1 cellular context compared by ENCODE assay signal in the genomic region with DNA sequence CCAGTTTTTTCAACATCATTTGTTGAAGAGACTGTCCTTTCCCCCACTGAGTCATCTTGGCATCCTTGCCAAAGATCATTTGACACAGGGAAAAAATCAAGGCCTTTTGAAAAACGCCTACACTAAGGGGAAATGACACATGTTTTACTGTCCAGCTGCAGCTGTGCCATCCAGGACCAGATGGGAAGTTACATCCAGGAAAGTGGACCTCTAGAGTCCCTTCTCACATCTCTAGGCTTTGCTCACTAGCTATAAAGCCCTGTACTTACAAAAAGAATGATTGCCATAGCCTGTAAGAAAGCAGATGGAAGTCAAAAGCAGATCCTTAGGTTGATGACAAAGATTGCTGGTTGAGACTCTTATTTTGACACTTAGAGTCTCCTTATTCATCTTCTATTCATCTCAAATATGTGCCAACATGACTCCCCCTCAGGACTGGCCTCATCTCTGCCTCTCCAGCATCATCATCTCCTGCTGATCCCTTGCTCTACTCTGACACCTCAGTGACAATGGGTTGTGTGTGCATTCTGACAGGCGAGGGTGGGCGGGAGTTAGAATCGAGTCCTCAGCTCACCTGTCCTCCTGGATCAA.
TF ChIP-seq lines count a peak whose summit lies in the region.

No MANE protein-coding gene starts in this region.

TF ChIP-seq in IMR-90, 13 proteins besides CTCF, POLR2A, EP300 and RAD21:
- TF ChIP-seq NFE2L2 (IDR thresholded peaks at IDR 0.05; ENCODE audit: low read depth, low read length) (no peak), MAFK (IDR thresholded peaks at IDR 0.05; ENCODE audit: low read depth, low read length) (0 out of 2 replicates have a peak, but pooled peaks have one; percentile 1), FOS (IDR thresholded peaks at IDR 0.05; ENCODE audit: low read depth, low read length) (peak; percentile 20; the same call in 1 of the 2 replicates)
